In genomic region chr19:7098701-7099596, GRCh38 we compare ENCODE assay signal across 1 cellular context.
TF ChIP-seq lines count a peak whose summit lies in the region.

No MANE protein-coding gene starts in this region.

TF ChIP-seq in HepG2, 621 proteins besides CTCF, POLR2A, EP300 and RAD21 (continued from another document and continues in another):
- TF ChIP-seq SCMH1 (CRISPR knock-in tag; IDR thresholded peaks at IDR 0.05; ENCODE audit: borderline replicate concordance): no peak
- no peak for TF ChIP-seq DZIP1 (CRISPR knock-in tag; IDR thresholded peaks at IDR 0.05)
- TF ChIP-seq E2F1 (CRISPR knock-in tag; IDR thresholded peaks at IDR 0.05): peak; percentile 70
- no peak for TF ChIP-seq KDM5A (IDR thresholded peaks at IDR 0.05; ENCODE audit: borderline replicate concordance, low read length)
- no peak; the same call in 1 of the 2 replicates for TF ChIP-seq ZNF280D (CRISPR knock-in tag; IDR thresholded peaks at IDR 0.05)
- TF ChIP-seq RBFOX2 (IDR thresholded peaks at IDR 0.05; ENCODE audit: low read depth, low read length): peak; percentile 94
- no peak for TF ChIP-seq ZNF20 (CRISPR knock-in tag; IDR thresholded peaks at IDR 0.05)
- no peak for TF ChIP-seq ZNF24 (IDR thresholded peaks at IDR 0.05)
- peak; percentile 23; the same call in 1 of the 2 replicates for TF ChIP-seq ZNF768 (CRISPR knock-in tag; IDR thresholded peaks at IDR 0.05)
- no peak for TF ChIP-seq ZEB1 (IDR thresholded peaks at IDR 0.05; ENCODE audit: insufficient replicate concordance, low read depth)
- TF ChIP-seq ZNF556 (CRISPR knock-in tag; IDR thresholded peaks at IDR 0.05; ENCODE audit: borderline replicate concordance): no peak; the same call in 1 of the 2 replicates
- TF ChIP-seq ETV5 (CRISPR knock-in tag; IDR thresholded peaks at IDR 0.05; ENCODE audit: borderline replicate concordance): peak; percentile 45; the same call in 1 of the 2 replicates
- TF ChIP-seq SSRP1 (CRISPR knock-in tag; IDR thresholded peaks at IDR 0.05): 0 out of 2 replicates have a peak, but pooled peaks have one; percentile 26
- TF ChIP-seq ZNF615 (CRISPR knock-in tag; IDR thresholded peaks at IDR 0.05; ENCODE audit: borderline replicate concordance): no peak
- no peak for TF ChIP-seq SRY (CRISPR knock-in tag; IDR thresholded peaks at IDR 0.05)
- no peak; the same call in 1 of the 2 replicates for TF ChIP-seq GZF1 (CRISPR knock-in tag; IDR thresholded peaks at IDR 0.05)
- no peak for TF ChIP-seq HMGA1 (CRISPR knock-in tag; conservative IDR thresholded peaks at IDR 0.05)
- TF ChIP-seq XBP1 (CRISPR knock-in tag; IDR thresholded peaks at IDR 0.05): no peak
- peak; percentile 18; the same call in 1 of the 2 replicates for TF ChIP-seq ZNF790 (CRISPR knock-in tag; IDR thresholded peaks at IDR 0.05; ENCODE audit: borderline replicate concordance)
- TF ChIP-seq NRL (CRISPR knock-in tag; IDR thresholded peaks at IDR 0.05; ENCODE audit: borderline replicate concordance): peak; percentile 70
- TF ChIP-seq ATF3 (CRISPR knock-in tag; IDR thresholded peaks at IDR 0.05): no peak
- no peak for TF ChIP-seq ZNF138 (CRISPR knock-in tag; IDR thresholded peaks at IDR 0.05; ENCODE audit: low read depth)
- no peak for TF ChIP-seq ZMYM2 (CRISPR knock-in tag; IDR thresholded peaks at IDR 0.05)
- TF ChIP-seq SPEN (CRISPR knock-in tag; IDR thresholded peaks at IDR 0.05; ENCODE audit: low read depth): peak; percentile 73; the same call in 1 of the 2 replicates
- peak; percentile 72 for TF ChIP-seq TAF1 (CRISPR knock-in tag; IDR thresholded peaks at IDR 0.05)
- peak; percentile 46 for TF ChIP-seq GABPA (IDR thresholded peaks at IDR 0.05; ENCODE audit: low read depth, low read length)
- peak; percentile 80 for TF ChIP-seq GABPA (CRISPR knock-in tag; IDR thresholded peaks at IDR 0.05; ENCODE audit: low read depth)
- no peak for TF ChIP-seq TEF (CRISPR knock-in tag; IDR thresholded peaks at IDR 0.05)
- no peak for TF ChIP-seq YEATS4 (CRISPR knock-in tag; IDR thresholded peaks at IDR 0.05; ENCODE audit: borderline replicate concordance)
- TF ChIP-seq HIVEP1 (CRISPR knock-in tag; IDR thresholded peaks at IDR 0.05): no peak; the same call in 1 of the 2 replicates
- TF ChIP-seq ERF (CRISPR knock-in tag; IDR thresholded peaks at IDR 0.05): peak; percentile 52; the same call in 1 of the 2 replicates
- no peak for TF ChIP-seq NONO (IDR thresholded peaks at IDR 0.05)
- peak; percentile 80 for TF ChIP-seq NONO (CRISPR knock-in tag; conservative IDR thresholded peaks at IDR 0.05)
- no peak for TF ChIP-seq FIP1L1 (IDR thresholded peaks at IDR 0.05; ENCODE audit: borderline replicate concordance, insufficient read depth, low read depth, low read length)
- TF ChIP-seq BCLAF1 (IDR thresholded peaks at IDR 0.05): no peak
- TF ChIP-seq RBM39 (IDR thresholded peaks at IDR 0.05; ENCODE audit: low read depth, low read length, poor library complexity, severe bottlenecking): peak; percentile 76
- no peak for TF ChIP-seq BORCS8-MEF2B (CRISPR knock-in tag; IDR thresholded peaks at IDR 0.05)
- TF ChIP-seq ATF4 (CRISPR knock-in tag; IDR thresholded peaks at IDR 0.05): peak in 1 of 2 experiments; percentile 21; a peak in 1 of 4 replicates
- TF ChIP-seq SMYD3 (CRISPR knock-in tag; IDR thresholded peaks at IDR 0.05): no peak
- TF ChIP-seq ZNF230 (CRISPR knock-in tag; IDR thresholded peaks at IDR 0.05): no peak
- peak; percentile 87 for TF ChIP-seq TBX2 (CRISPR knock-in tag; IDR thresholded peaks at IDR 0.05; ENCODE audit: borderline replicate concordance)
- TF ChIP-seq NAIF1 (CRISPR knock-in tag; IDR thresholded peaks at IDR 0.05; ENCODE audit: borderline replicate concordance): no peak
- no peak for TF ChIP-seq KLF13 (CRISPR knock-in tag; IDR thresholded peaks at IDR 0.05)
- no peak for TF ChIP-seq ARHGAP35 (CRISPR knock-in tag; IDR thresholded peaks at IDR 0.05; ENCODE audit: borderline replicate concordance)
- TF ChIP-seq ELF1 (CRISPR knock-in tag; IDR thresholded peaks at IDR 0.05): peak; percentile 74; the same call in 1 of the 2 replicates
- TF ChIP-seq FOXO4 (CRISPR knock-in tag; conservative IDR thresholded peaks at IDR 0.05): no peak
- no peak for TF ChIP-seq MAFF (IDR thresholded peaks at IDR 0.05; ENCODE audit: low read depth, low read length)
- no peak for TF ChIP-seq MBNL3 (CRISPR knock-in tag; conservative IDR thresholded peaks at IDR 0.05)
- TF ChIP-seq PBX3 (CRISPR knock-in tag; IDR thresholded peaks at IDR 0.05; ENCODE audit: borderline replicate concordance): no peak
- no peak for TF ChIP-seq HOXA9 (CRISPR knock-in tag; IDR thresholded peaks at IDR 0.05; ENCODE audit: borderline replicate concordance)
- no peak for TF ChIP-seq NCOA1 (CRISPR knock-in tag; IDR thresholded peaks at IDR 0.05)
- no peak for TF ChIP-seq ZNF136 (CRISPR knock-in tag; IDR thresholded peaks at IDR 0.05; ENCODE audit: low read depth)
- no peak for TF ChIP-seq ZFP37 (CRISPR knock-in tag; IDR thresholded peaks at IDR 0.05; ENCODE audit: borderline replicate concordance)
- no peak for TF ChIP-seq ZNF670 (CRISPR knock-in tag; IDR thresholded peaks at IDR 0.05; ENCODE audit: borderline replicate concordance)
- no peak for TF ChIP-seq JUN (CRISPR knock-in tag; IDR thresholded peaks at IDR 0.05)
- no peak for TF ChIP-seq ZNF326 (CRISPR knock-in tag; IDR thresholded peaks at IDR 0.05; ENCODE audit: borderline replicate concordance)
- no peak for TF ChIP-seq MXD3 (CRISPR knock-in tag; IDR thresholded peaks at IDR 0.05)
- TF ChIP-seq ZBTB7B (CRISPR knock-in tag; IDR thresholded peaks at IDR 0.05): no peak; the same call in 1 of the 2 replicates
- TF ChIP-seq DPF2 (CRISPR knock-in tag; IDR thresholded peaks at IDR 0.05; ENCODE audit: borderline replicate concordance, low read depth): no peak
- TF ChIP-seq HMG20A (CRISPR knock-in tag; IDR thresholded peaks at IDR 0.05; ENCODE audit: borderline replicate concordance): no peak; the same call in 1 of the 2 replicates
- TF ChIP-seq ZNF101 (CRISPR knock-in tag; IDR thresholded peaks at IDR 0.05; ENCODE audit: borderline replicate concordance, low read depth): no peak
- TF ChIP-seq GLI4 (CRISPR knock-in tag; IDR thresholded peaks at IDR 0.05; ENCODE audit: borderline replicate concordance): peak; percentile 53
